28 cellular contexts compared by ENCODE assay signal in genomic region chr11:26193714-26194373, GRCh38.
DNase-seq lines count a peak whose midpoint lies in the region; ATAC-seq and TF ChIP-seq lines count a peak whose summit lies in the region.
"Had no signal": no experiment of that assay in that cellular context is flagged by ENCODE, and none has a peak within 500 bp of the region (broad histone marks: within the 10 kb centered on the region; RNA-seq: fewer than 3 reads in every experiment).

No MANE protein-coding gene starts in this region.

- in situ Hi-C loops in GM23248 (cut with MboI), result no loop called here

- no peak overlapping the region for H3K27ac ChIP-seq in GM23248
- no peak overlapping the region; a peak in 1 of 4 replicates for H3K27ac ChIP-seq in SK-N-SH (ENCODE audit: low read depth in 2 of 2, low read length in 1 of 2)
- H3K27ac ChIP-seq: colonic mucosa, prostate gland, thoracic aorta had no signal

- TF ChIP-seq RAD21 in SK-N-SH (IDR thresholded peaks at IDR 0.05; ENCODE audit: low read length), result no peak

- no peaks in the 10 kb centered on the region for H3K27me3 Mint-ChIP-seq in progenitor cell of endocrine pancreas
- H3K27me3 Mint-ChIP-seq: CD8-positive, alpha-beta memory T cell; naive B cell had no signal

- TF ChIP-seq EP300 in SK-N-SH (IDR thresholded peaks at IDR 0.05; ENCODE audit: borderline replicate concordance in 1 of 2, low read depth in 1 of 2, low read length in 1 of 2), result no peak

- H3K9me2 ChIP-seq in GM23248 (ENCODE audit: insufficient read depth) (no peaks in the 10 kb centered on the region), SK-N-SH (no peaks in the 10 kb centered on the region)

- peaks cover 13% of the 10 kb centered on the region for H3K4me1 Mint-ChIP-seq in progenitor cell of endocrine pancreas (ENCODE audit: low read depth)
- H3K4me1 Mint-ChIP-seq: CD8-positive, alpha-beta memory T cell; H9 had no signal

- no peak overlapping the region for H3K4me3 ChIP-seq in GM23248
- no peak overlapping the region for H3K4me3 ChIP-seq in SK-N-SH (ENCODE audit: low read depth in 2 of 2, low read length in 1 of 2)
- no peak overlapping the region for H3K4me3 ChIP-seq in foreskin fibroblast (ENCODE audit: low read depth in 1 of 2, low read length in 2 of 2)
- H3K4me3 ChIP-seq: colonic mucosa, prostate gland, thoracic aorta had no signal

- H3K27me3 ChIP-seq in GM23248 (replicated peaks; ENCODE audit: insufficient read depth), result no peaks in the 10 kb centered on the region
- H3K27me3 ChIP-seq in SK-N-SH (ENCODE audit: insufficient read depth), result no peaks in the 10 kb centered on the region
- H3K27me3 ChIP-seq: BE2C, colonic mucosa had no signal

- H3K79me2 ChIP-seq in GM23248 (ENCODE audit: insufficient read depth) (no peaks in the 10 kb centered on the region), SK-N-SH (ENCODE audit: insufficient read depth) (no peaks in the 10 kb centered on the region)

- H3K9me3 Mint-ChIP-seq in progenitor cell of endocrine pancreas (ENCODE audit: low read depth), result peaks cover 12% of the 10 kb centered on the region
- H3K9me3 Mint-ChIP-seq: H9 had no signal

- no peak overlapping the region for H2AFZ ChIP-seq in GM23248
- no peak overlapping the region for H2AFZ ChIP-seq in SK-N-SH (ENCODE audit: low read depth)

- H3K36me3 ChIP-seq in GM23248 (ENCODE audit: low read depth), result no peaks in the 10 kb centered on the region
- no peaks in the 10 kb centered on the region for H3K36me3 ChIP-seq in SK-N-SH (replicated peaks in 1 of 2; ENCODE audit: control insufficient read depth in 1 of 2, insufficient read depth in 2 of 2, low read length in 1 of 2)
- H3K36me3 ChIP-seq: BE2C, colonic mucosa, prostate gland, thoracic aorta had no signal

- H3K4me3 Mint-ChIP-seq in progenitor cell of endocrine pancreas (ENCODE audit: low read depth), result peak overlapping the region; percentile 50
- H3K4me3 Mint-ChIP-seq: activated T-helper 1 cell treated with anti-CD3 and anti-CD28 coated beads, Interleukin-12 subunit alpha, Interleukin-12 subunit beta, Interleukin-2, Interleukin-4 antibody, amounts not matched to agents 30 ng/mL and 10 ng/mL and 1 ng/mL, durations not matched to agents 14 hours and 24 hours and 36 hours; CD8-positive, alpha-beta memory T cell; H9 had no signal

- no peak for TF ChIP-seq CTCF in SK-N-SH (IDR thresholded peaks at IDR 0.05)
- TF ChIP-seq CTCF in foreskin fibroblast (IDR thresholded peaks at IDR 0.05; ENCODE audit: low read depth, low read length), result no peak
- no peak for TF ChIP-seq CTCF in progenitor cell of endocrine pancreas (IDR thresholded peaks at IDR 0.05; ENCODE audit: unreplicated experiment)

- no peaks in the 10 kb centered on the region for H3K36me3 Mint-ChIP-seq in progenitor cell of endocrine pancreas (ENCODE audit: insufficient read depth)
- H3K36me3 Mint-ChIP-seq: CD8-positive, alpha-beta memory T cell; naive B cell had no signal

- H3K9ac ChIP-seq in GM23248 (no peak overlapping the region), SK-N-SH (no peak overlapping the region)

- ATAC-seq in HG02610 (IDR thresholded peaks at IDR 0.05; ENCODE audit: unreplicated experiment) (no peak), GM21619 (IDR thresholded peaks at IDR 0.05; ENCODE audit: unreplicated experiment) (no peak), GM18520 (IDR thresholded peaks at IDR 0.05; ENCODE audit: unreplicated experiment) (no peak), GM18502 (IDR thresholded peaks at IDR 0.05; ENCODE audit: poor library complexity, unreplicated experiment) (no peak)
- ATAC-seq: left lobe of liver; stimulated activated naive CD8-positive, alpha-beta T cell treated with anti-CD3 and anti-CD28 coated beads, Interleukin-15, Interleukin-2, amounts not matched to agents 100 U/mL and 50 U/mL, for 24 hours had no signal

- H4K20me1 ChIP-seq in GM23248 (ENCODE audit: insufficient read depth) (no peaks in the 10 kb centered on the region), SK-N-SH (ENCODE audit: insufficient read depth) (no peaks in the 10 kb centered on the region)

- H3F3A ChIP-seq in GM23248 (ENCODE audit: insufficient read depth), result peaks cover 25% of the 10 kb centered on the region
- peaks cover 10% of the 10 kb centered on the region for H3F3A ChIP-seq in SK-N-SH (replicated peaks; ENCODE audit: insufficient read depth)

- H3K4me1 ChIP-seq in GM23248 (ENCODE audit: insufficient read depth), result peaks cover 26% of the 10 kb centered on the region
- peaks cover 0 to 3% of the 10 kb centered on the region in 2 experiments; a peak in 1 of 4 replicates for H3K4me1 ChIP-seq in SK-N-SH (ENCODE audit: control insufficient read depth in 1 of 2, insufficient read depth in 2 of 2, low read depth in 1 of 2, low read length in 1 of 2)
- H3K4me1 ChIP-seq: BE2C, colonic mucosa, prostate gland had no signal

- H3K9me3 ChIP-seq in GM23248 (ENCODE audit: low read depth) (no peaks in the 10 kb centered on the region), SK-N-SH (no peaks in the 10 kb centered on the region)
- H3K9me3 ChIP-seq: BE2C, colonic mucosa, prostate gland, thoracic aorta had no signal

- peak; percentile 64 for DNase-seq in GM23248
- DNase-seq in SK-N-SH, result no peak
- DNase-seq in foreskin fibroblast, result peak; percentile 68 to 80
- DNase-seq in progenitor cell of endocrine pancreas (ENCODE audit: low spot score, unreplicated experiment), result no peak
- DNase-seq: activated CD4-positive, alpha-beta T cell treated with anti-CD3 and anti-CD28 coated beads, Interleukin-2, amount 50 U/mL, for 48 hours; activated CD4-positive, CD25-positive, alpha-beta regulatory T cell; activated naive CD4-positive, alpha-beta T cell treated with anti-CD3 and anti-CD28 coated beads, Interleukin-2, amount 50 U/mL, for 16 hours; amygdala; BE2C; CD8-positive, alpha-beta memory T cell; colonic mucosa; effector CD8-positive, alpha-beta T cell; erythroblast; H9; MV-4-11; naive B cell; NCI-H1694; NCI-H510A; SHP77 treated with DMSO at 0.1 percent for 48 hours; stimulated activated naive CD8-positive, alpha-beta T cell treated with anti-CD3 and anti-CD28 coated beads, Interleukin-15, Interleukin-2, amounts not matched to agents 100 U/mL and 50 U/mL, for 24 hours had no signal

- CTCF ChIA-PET in SK-N-SH (lab: Yijun Ruan, JAX), result interaction anchor here (1.6 kb wide), 1 partner anchor 12 kb away, joined by 3 read pairs; no protein-coding TSS in a partner anchor

- POLR2A ChIA-PET in SK-N-SH (lab: Yijun Ruan, JAX), result no interaction called here

- H3K4me2 ChIP-seq in GM23248 (ENCODE audit: unreplicated experiment), result no peak overlapping the region
- H3K4me2 ChIP-seq in SK-N-SH, result no peak overlapping the region

- H3K27ac Mint-ChIP-seq in progenitor cell of endocrine pancreas, result peak overlapping the region; percentile 90
- H3K27ac Mint-ChIP-seq: activated T-helper 1 cell treated with anti-CD3 and anti-CD28 coated beads, Interleukin-12 subunit alpha, Interleukin-12 subunit beta, Interleukin-2, Interleukin-4 antibody, amounts not matched to agents 30 ng/mL and 10 ng/mL and 1 ng/mL, durations not matched to agents 14 hours and 24 hours and 36 hours; CD8-positive, alpha-beta memory T cell; H9; naive B cell had no signal

TF ChIP-seq in SK-N-SH, 30 proteins besides CTCF, POLR2A, EP300 and RAD21:
- TF ChIP-seq PBX3 (IDR thresholded peaks at IDR 0.05), result peak; percentile 33; the same call in 1 of the 2 replicates
- peak; percentile 48; the same call in 1 of the 2 replicates for TF ChIP-seq TCF12 (IDR thresholded peaks at IDR 0.05)
- TF ChIP-seq YY1 (IDR thresholded peaks at IDR 0.05; ENCODE audit: low read depth), result no peak
- TF ChIP-seq FOSL2 (IDR thresholded peaks at IDR 0.05; ENCODE audit: borderline replicate concordance, low read depth), result no peak

Comparison
In these comparisons a context has a peak if more than half of its experiments do, and no peak if none do; other contexts are left out.
1. DNase-seq: peak in GM23248 (single experiment) and foreskin fibroblast (2 of 2); none in SK-N-SH (single experiment) and progenitor cell of endocrine pancreas (single experiment).